22 cellular contexts compared by ENCODE assay signal in genomic region chr12:91216871-91217270, GRCh38. TPM values are rescaled to one million over a fixed set of nuclear protein-coding genes. Genes with fewer than 3 reads are reported as not detected.
DNase-seq lines count a peak whose midpoint lies in the region; ATAC-seq and TF ChIP-seq lines count a peak whose summit lies in the region.
"Had no signal": no experiment of that assay in that cellular context is flagged by ENCODE, and none has a peak within 500 bp of the region (broad histone marks: within the 10 kb centered on the region; RNA-seq: fewer than 3 reads in every experiment).

No MANE protein-coding gene starts in this region.

- TF ChIP-seq POLR2A in suprapubic skin (IDR thresholded peaks at IDR 0.05) = no peak

- H3K9me3 ChIP-seq in suprapubic skin = no peaks in the 10 kb centered on the region
- H3K9me3 ChIP-seq: Caco-2, Peyer's patch had no signal

- ATAC-seq in left ventricle myocardium superior = peak; percentile 28
- ATAC-seq in GM18502 (IDR thresholded peaks at IDR 0.05; ENCODE audit: poor library complexity, unreplicated experiment) = no peak
- ATAC-seq in left colon = no peak
- ATAC-seq in HG02642 (IDR thresholded peaks at IDR 0.05; ENCODE audit: poor library complexity, unreplicated experiment) = no peak

- no peak for DNase-seq in left ventricle myocardium superior
- no peak for DNase-seq in cardiac septum (ENCODE audit: low spot score)
- DNase-seq in epithelial cell of esophagus (ENCODE audit: low read depth) = peak; percentile 5
- peak; percentile 32 for DNase-seq in iris pigment epithelial cell (ENCODE audit: low read depth)
- no peak for DNase-seq in suprapubic skin (ENCODE audit: low spot score in 2 of 2)
- DNase-seq in left colon = no peak
- DNase-seq: Caco-2; CD4-positive, alpha-beta T cell; DMS153; GF-D8; KBM-7; NCI-H1105 treated with DMSO at 0.1 percent for 48 hours; NCI-H1694; NCI-H2081 treated with DMSO at 0.1 percent for 48 hours; NCI-H510A; NCI-H748 treated with DMSO at 0.1 percent for 48 hours; NK-92 treated with Interleukin-12 subunit alpha and Interleukin-12 subunit beta, amount 100 ng/mL, for 24 hours; Peyer's patch; SHP77 had no signal

- TF ChIP-seq CTCF in epithelial cell of esophagus (IDR thresholded peaks at IDR 0.05; ENCODE audit: insufficient read depth, low read depth, low read length, missing control alignments) = no peak
- no peak for TF ChIP-seq CTCF in suprapubic skin (IDR thresholded peaks at IDR 0.05)

- H3K36me3 ChIP-seq in suprapubic skin = no peaks in the 10 kb centered on the region
- H3K36me3 ChIP-seq: Peyer's patch had no signal

- intact Hi-C loops in left ventricle myocardium superior (cut with micrococcal nuclease) = no loop called here
- intact Hi-C loops in cardiac septum (cut with DNase I) = no loop called here
- intact Hi-C loops in left colon (cut with DNase I, micrococcal nuclease) = no loop called here

- H3K27ac ChIP-seq in suprapubic skin = peak overlapping the region; percentile 86
- H3K27ac ChIP-seq: Peyer's patch had no signal

- no peak for TF ChIP-seq EP300 in suprapubic skin (IDR thresholded peaks at IDR 0.05)

- 84% methylated on average over 2 of the region's 2 CpGs for WGBS in suprapubic skin

- no peaks in the 10 kb centered on the region for H3K27me3 ChIP-seq in suprapubic skin
- H3K27me3 ChIP-seq: Peyer's patch had no signal

- peaks cover 5% of the 10 kb centered on the region for H3K4me1 ChIP-seq in suprapubic skin
- H3K4me1 ChIP-seq: Caco-2, Peyer's patch had no signal

- H3K4me3 ChIP-seq in epithelial cell of esophagus (ENCODE audit: low read length) (no peak overlapping the region), suprapubic skin (no peak overlapping the region)
- H3K4me3 ChIP-seq: Peyer's patch had no signal

RNA-seq across cellular contexts. Expression of gene DCN, which starts 34.3 kb away (rescaled TPM):
- 741 TPM for total RNA-seq in left ventricle myocardium superior
- 480 TPM for total RNA-seq in cardiac septum
- total RNA-seq in suprapubic skin = 100 to 1,000 TPM; 549 to 589 (median 569) TPM
- 100 to 1,000 TPM; 145 to 315 TPM for total RNA-seq in left colon
- total RNA-seq: CD4-positive, alpha-beta T cell; H1 had no signal

Comparison
In these comparisons a context has a peak if more than half of its experiments do, and no peak if none do; other contexts are left out.
1. DNase-seq: peak in epithelial cell of esophagus (single experiment) and iris pigment epithelial cell (single experiment); none in left ventricle myocardium superior (single experiment), cardiac septum (single experiment), suprapubic skin (0 of 2) and left colon (0 of 2).